Comparison of ENCODE assay signal across 11 cellular contexts in genomic region chr6:165615629-165616028, GRCh38. TPM values are rescaled to one million over a fixed set of nuclear protein-coding genes. Genes with fewer than 3 reads are reported as not detected.
DNase-seq lines count a peak whose midpoint lies in the region; ATAC-seq, FAIRE-seq and TF ChIP-seq lines count a peak whose summit lies in the region.
"Had no signal": no experiment of that assay in that cellular context is flagged by ENCODE, and none has a peak within 500 bp of the region (broad histone marks: within the 10 kb centered on the region; RNA-seq: fewer than 3 reads in every experiment).

No MANE protein-coding gene starts in this region.

- H3K36me3 ChIP-seq in ACC112 (ENCODE audit: insufficient read depth, low read length) = no peaks in the 10 kb centered on the region

- CTCF ChIA-PET in Calu3 (lab: Charles Lee) = no interaction called here
- CTCF ChIA-PET in activated CD4-positive, alpha-beta memory T cell treated with anti-CD3 and anti-CD28 coated beads for 36 hours (lab: Charles Lee) = no interaction called here

- H3K4me1 Mint-ChIP-seq in Calu3 (ENCODE audit: low read depth, unreplicated experiment) = peaks cover 29% of the 10 kb centered on the region
- no peaks in the 10 kb centered on the region for H3K4me1 Mint-ChIP-seq in activated CD4-positive, alpha-beta memory T cell treated with anti-CD3 and anti-CD28 coated beads for 36 hours (ENCODE audit: low read depth)

- POLR2A ChIA-PET in activated CD4-positive, alpha-beta memory T cell treated with anti-CD3 and anti-CD28 coated beads for 36 hours (lab: Charles Lee) = no interaction called here

- H3K4me3 ChIP-seq in ACC112 (ENCODE audit: low read depth, low read length) = peak overlapping the region; percentile 59

- no peaks in the 10 kb centered on the region for H3K27me3 Mint-ChIP-seq in Calu3 (ENCODE audit: unreplicated experiment)
- no peaks in the 10 kb centered on the region for H3K27me3 Mint-ChIP-seq in activated CD4-positive, alpha-beta memory T cell treated with anti-CD3 and anti-CD28 coated beads for 36 hours

- no TSS peak for BruUV-seq in Calu3 (replicated peaks; lab: Mats Ljungman, UMichigan)

- FAIRE-seq in GM19239 (lab: Jason Lieb, UNC) = no peak

- peak; percentile 25 for DNase-seq in kidney tubule cell (ENCODE audit: low spot score)
- no peak for DNase-seq in GM19239 (ENCODE audit: insufficient read length, low spot score)
- no peak for DNase-seq in Calu3
- DNase-seq in activated CD4-positive, alpha-beta memory T cell treated with anti-CD3 and anti-CD28 coated beads for 36 hours = no peak
- DNase-seq in middle frontal gyrus (ENCODE audit: extremely low spot score, low spot score) = no peak
- DNase-seq: activated CD4-positive, alpha-beta T cell treated with anti-CD3 and anti-CD28 coated beads, Interleukin-2, amount 50 U/mL, for 1 hour; aorta had no signal

- no peak for TF ChIP-seq CTCF in Calu3 (IDR thresholded peaks at IDR 0.05; ENCODE audit: unreplicated experiment)

- intact Hi-C loops in Calu3 (cut with micrococcal nuclease; ENCODE audit: unreplicated experiment) = no loop called here
- intact Hi-C loops in activated CD4-positive, alpha-beta memory T cell treated with anti-CD3 and anti-CD28 coated beads for 36 hours (cut with micrococcal nuclease) = no loop called here

- no peaks in the 10 kb centered on the region for H3K27me3 ChIP-seq in ACC112 (ENCODE audit: insufficient read depth, low read length)

- H3K27ac ChIP-seq in ACC112 (ENCODE audit: low read depth, low read length) (peak overlapping the region; percentile 84), adipose tissue (ENCODE audit: low read depth, low read length) (peak overlapping the region; percentile 2)

- 34 to 65% (median 45%) methylated on average over 5 of the region's 5 CpGs for WGBS in adipose tissue, 3 donors

- ATAC-seq in GM21423 (IDR thresholded peaks at IDR 0.05; ENCODE audit: unreplicated experiment) = peak; percentile 73

- H3K4me3 Mint-ChIP-seq in Calu3 (ENCODE audit: low read depth, unreplicated experiment) = no peak overlapping the region
- H3K4me3 Mint-ChIP-seq in activated CD4-positive, alpha-beta memory T cell treated with anti-CD3 and anti-CD28 coated beads for 36 hours = no peak overlapping the region
- H3K4me3 Mint-ChIP-seq: neural crest cell had no signal

- H3K79me2 ChIP-seq in ACC112 (ENCODE audit: control insufficient read depth, insufficient read depth, low read length, unreplicated experiment) = no peaks in the 10 kb centered on the region

- no peaks in the 10 kb centered on the region for H3K9me3 Mint-ChIP-seq in Calu3 (ENCODE audit: low read depth, unreplicated experiment)
- peaks cover 4% of the 10 kb centered on the region for H3K9me3 Mint-ChIP-seq in activated CD4-positive, alpha-beta memory T cell treated with anti-CD3 and anti-CD28 coated beads for 36 hours

- no peaks in the 10 kb centered on the region for H3K36me3 Mint-ChIP-seq in Calu3 (ENCODE audit: insufficient read depth, unreplicated experiment)
- H3K36me3 Mint-ChIP-seq in activated CD4-positive, alpha-beta memory T cell treated with anti-CD3 and anti-CD28 coated beads for 36 hours = no peaks in the 10 kb centered on the region

- H3K27ac Mint-ChIP-seq in Calu3 (ENCODE audit: unreplicated experiment) = no peak overlapping the region
- H3K27ac Mint-ChIP-seq in activated CD4-positive, alpha-beta memory T cell treated with anti-CD3 and anti-CD28 coated beads for 36 hours = no peak overlapping the region

- H3K4me1 ChIP-seq in ACC112 (ENCODE audit: control insufficient read depth, insufficient read depth, low read length, unreplicated experiment) = peaks cover 4% of the 10 kb centered on the region

- H2AFZ ChIP-seq in ACC112 (ENCODE audit: low read length, unreplicated experiment) = peak overlapping the region; percentile 40

RNA-seq across cellular contexts. Expression of gene PDE10A, which starts 47.4 kb away (rescaled TPM):
- polyA plus RNA-seq in adipose tissue = 10 to 100 TPM in 1 of 3 donors, 1 to 10 TPM in 1, under 1 TPM in 1; 0.41 to 41.9 (median 6.8) TPM
- total RNA-seq in Calu3 (2022) = 22.5 and 23.7 TPM in 2 replicates
- total RNA-seq in activated CD4-positive, alpha-beta memory T cell treated with anti-CD3 and anti-CD28 coated beads for 36 hours = not detected

Comparison
In these comparisons a context has a peak if more than half of its experiments do, and no peak if none do; other contexts are left out.
1. RNA of gene PDE10A, which starts 47.4 kb away (total RNA-seq): 22.5 to 23.7 TPM in Calu3; not detected in activated CD4-positive, alpha-beta memory T cell treated with anti-CD3 and anti-CD28 coated beads for 36 hours; every median in the first group is over 10 times any median in the second.